1 cellular context compared by ENCODE assay signal in the genomic region with DNA sequence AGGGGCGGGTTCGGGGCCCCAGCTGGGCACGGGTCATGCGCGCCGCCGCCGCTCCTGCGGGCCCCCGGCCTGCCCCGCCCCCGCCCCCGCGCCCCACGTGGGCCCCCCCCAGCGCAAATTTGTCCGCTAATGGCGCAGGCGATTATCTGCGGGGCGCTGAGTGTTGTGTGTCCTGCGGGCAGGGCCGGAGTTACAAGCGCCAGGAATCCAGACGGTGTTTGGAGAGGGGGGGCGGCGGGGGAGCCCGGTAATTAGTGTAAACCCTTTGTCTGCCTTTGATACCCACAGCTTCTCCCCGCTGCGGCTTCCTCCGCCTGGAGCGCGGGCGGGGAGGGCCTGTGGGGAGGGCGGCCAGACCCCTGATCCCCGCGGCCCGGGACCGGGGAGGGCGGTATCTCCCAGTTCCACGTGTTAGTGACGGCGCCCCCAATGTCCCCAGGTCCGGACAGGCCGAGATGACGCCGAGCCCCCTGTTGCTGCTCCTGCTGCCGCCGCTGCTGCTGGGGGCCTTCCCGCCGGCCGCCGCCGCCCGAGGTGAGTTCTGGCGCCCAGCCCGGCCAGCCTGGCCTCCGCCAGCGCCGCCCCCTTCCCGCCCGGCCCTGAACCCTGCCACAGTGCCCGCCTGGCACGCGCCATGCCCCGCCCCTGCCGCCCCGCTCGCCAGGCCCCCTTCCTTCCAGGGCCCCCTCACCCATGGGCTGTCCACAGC.
A peak's percentile ranks its signal among the peaks of the same experiment; 100 is the strongest.
TF ChIP-seq lines count a peak whose summit lies in the region.

No MANE protein-coding gene starts in this region.

TF ChIP-seq in endothelial cell of umbilical vein, 7 proteins besides CTCF, POLR2A, EP300 and RAD21:
- TF ChIP-seq, protein P1, sequence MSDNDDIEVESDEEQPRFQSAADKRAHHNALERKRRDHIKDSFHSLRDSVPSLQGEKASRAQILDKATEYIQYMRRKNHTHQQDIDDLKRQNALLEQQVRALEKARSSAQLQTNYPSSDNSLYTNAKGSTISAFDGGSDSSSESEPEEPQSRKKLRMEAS (IDR thresholded peaks at IDR 0.05; ENCODE audit: insufficient read depth, insufficient read length): no peak
- TF ChIP-seq MYC (IDR thresholded peaks at IDR 0.05; ENCODE audit: low read depth, low read length) (no peak), FOS (IDR thresholded peaks at IDR 0.05; ENCODE audit: borderline replicate concordance, insufficient read depth, low read length) (no peak), JUN (IDR thresholded peaks at IDR 0.05; ENCODE audit: borderline replicate concordance, insufficient read depth, insufficient read length, low read depth) (no peak), GATA2 (IDR thresholded peaks at IDR 0.05; ENCODE audit: insufficient read depth, insufficient read length, low read depth, low read length) (no peak), EZH2 (IDR thresholded peaks at IDR 0.05; ENCODE audit: borderline replicate concordance, low read depth, low read length, severe bottlenecking) (no peak), POLR2AphosphoS5 (IDR thresholded peaks at IDR 0.05; ENCODE audit: insufficient read depth, low read depth, low read length) (peak; percentile 56)
